In genomic region chr4:7259039-7259438, GRCh38 we compare ENCODE assay signal across 8 cellular contexts.
"Had no signal": no experiment of that assay in that cellular context is flagged by ENCODE, and none has a peak within 500 bp of the region (broad histone marks: within the 10 kb centered on the region; RNA-seq: fewer than 3 reads in every experiment).

No MANE protein-coding gene starts in this region.

- H3K4me3 ChIP-seq: GM12878 had no signal

- DNase-seq: GDM1, GF-D8 had no signal

- ATAC-seq: GM12878 had no signal

- FAIRE-seq: G401.6, GM12878, GM12891, GM12892, GM18507, GM19239 had no signal
